Comparison of ENCODE assay signal across 39 cellular contexts in genomic region chr2:296354-296753, GRCh38. TPM values are rescaled to one million over a fixed set of nuclear protein-coding genes. Genes with fewer than 3 reads are reported as not detected.
"Had no signal": no experiment of that assay in that cellular context is flagged by ENCODE, and none has a peak within 500 bp of the region (broad histone marks: within the 10 kb centered on the region; RNA-seq: fewer than 3 reads in every experiment).

No MANE protein-coding gene starts in this region.

- H3K4me1 Mint-ChIP-seq: activated B cell treated with CpG ODN at 0.5 μM for 24 hours; activated CD4-positive, alpha-beta T cell treated with anti-CD3 and anti-CD28 coated beads for 36 hours; activated naive CD8-positive, alpha-beta T cell treated with anti-CD3 and anti-CD28 coated beads for 36 hours; activated T-helper 17 cell treated with anti-CD3 and anti-CD28 coated beads, Interleukin-2, amount 50 U/mL, for 72 hours; central memory CD8-positive, alpha-beta T cell had no signal

- H3K36me3 Mint-ChIP-seq: activated naive CD4-positive, alpha-beta T cell treated with anti-CD3 and anti-CD28 coated beads, Interleukin-2, amount 50 U/mL, for 72 hours; activated naive CD8-positive, alpha-beta T cell treated with anti-CD3 and anti-CD28 coated beads for 36 hours had no signal

- H3K36me3 ChIP-seq: adrenal gland, brain microvascular endothelial cell, breast epithelium, cardiac muscle cell had no signal

- H3K27ac ChIP-seq: adrenal gland, body of pancreas, brain microvascular endothelial cell, breast epithelium, cardiac muscle cell, VCaP had no signal

- DNase-seq: activated B cell treated with CpG ODN at 0.5 μM for 24 hours; activated CD4-positive, alpha-beta memory T cell treated with anti-CD3 and anti-CD28 coated beads for 36 hours; activated CD4-positive, alpha-beta T cell treated with anti-CD3 and anti-CD28 coated beads for 36 hours; activated CD4-positive, alpha-beta T cell treated with anti-CD3 and anti-CD28 coated beads for 48 hours; activated CD4-positive, alpha-beta T cell treated with anti-CD3 and anti-CD28 coated beads, Interleukin-2, amount 50 U/mL, for 1 hour; activated CD4-positive, alpha-beta T cell treated with anti-CD3 and anti-CD28 coated beads, Interleukin-2, amount 50 U/mL, for 4 hours; activated CD4-positive, CD25-positive, alpha-beta regulatory T cell treated with anti-CD3 and anti-CD28 coated beads, Interleukin-2, amount 50 U/mL, for 72 hours; activated CD8-positive, alpha-beta memory T cell treated with anti-CD3 and anti-CD28 coated beads, Interleukin-2, amount 50 U/mL, for 4 hours; activated CD8-positive, alpha-beta T cell treated with anti-CD3 and anti-CD28 coated beads for 36 hours; activated effector memory CD4-positive, alpha-beta T cell treated with anti-CD3 and anti-CD28 coated beads, Interleukin-2, amount 50 U/mL, for 16 hours; activated gamma-delta T cell treated with Interleukin-2 at 50 U/mL for 16 hours; activated naive CD4-positive, alpha-beta T cell; activated naive CD4-positive, alpha-beta T cell treated with anti-CD3 and anti-CD28 coated beads for 36 hours; activated naive CD4-positive, alpha-beta T cell treated with anti-CD3 and anti-CD28 coated beads, Interleukin-2, amount 50 U/mL, for 16 hours; activated naive CD8-positive, alpha-beta T cell treated with anti-CD3 and anti-CD28 coated beads for 36 hours; activated T-cell treated with anti-CD3 and anti-CD28 coated beads for 4 hours; activated T-cell treated with anti-CD3 and anti-CD28 coated beads, Interleukin-2, amount 50 U/mL, for 1 hour; activated T-cell treated with anti-CD3 and anti-CD28 coated beads, Interleukin-2, amount 50 U/mL, for 4 hours; activated T-cell treated with anti-CD3 and anti-CD28 coated beads, Interleukin-2, amount 50 U/mL, for 72 hours; amniotic stem cell; aorta; body of pancreas; brain microvascular endothelial cell; caudate nucleus; cerebellar nuclear complex; T-helper 1 cell; T-helper 2 cell; T-helper 9 cell had no signal

- H3K4me3 Mint-ChIP-seq: activated B cell treated with CpG ODN at 0.5 μM for 24 hours; activated CD4-positive, alpha-beta memory T cell treated with anti-CD3 and anti-CD28 coated beads for 36 hours; activated CD4-positive, alpha-beta T cell treated with anti-CD3 and anti-CD28 coated beads for 36 hours; activated CD8-positive, alpha-beta T cell treated with anti-CD3 and anti-CD28 coated beads for 36 hours; activated naive CD4-positive, alpha-beta T cell treated with anti-CD3 and anti-CD28 coated beads for 36 hours; activated naive CD8-positive, alpha-beta T cell treated with anti-CD3 and anti-CD28 coated beads for 36 hours; activated T-cell treated with anti-CD3 and anti-CD28 coated beads, Interleukin-2, amount 50 U/mL, for 4 hours; activated T-cell treated with anti-CD3 and anti-CD28 coated beads, Interleukin-2, amount 50 U/mL, for 72 hours; activated T-helper 1 cell treated with anti-CD3 and anti-CD28 coated beads, Interleukin-12 subunit alpha, Interleukin-12 subunit beta, Interleukin-2, Interleukin-4 antibody, amounts not matched to agents 30 ng/mL and 10 ng/mL and 1 ng/mL, durations not matched to agents 14 hours and 24 hours and 36 hours; activated T-helper 17 cell treated with anti-CD3 and anti-CD28 coated beads, Interleukin-2, amount 50 U/mL, for 72 hours; central memory CD8-positive, alpha-beta T cell; T-helper 1 cell treated with Interleukin-12 subunit alpha and Interleukin-12 subunit beta and Interleukin-4 antibody, amounts not matched to agents 30 μg/mL and 1 μg/mL, for 36 hours; T-helper 2 cell treated with Interferon-gamma antibody and Interleukin-4, amounts not matched to agents 5 μg/mL and 100 μg/mL, for 36 hours had no signal

- H3K4me1 ChIP-seq: adrenal gland, body of pancreas, breast epithelium had no signal

- H3K9me3 ChIP-seq: adrenal gland, body of pancreas, breast epithelium had no signal

- H3K27me3 ChIP-seq: adrenal gland, body of pancreas, brain microvascular endothelial cell had no signal

- H3K9me3 Mint-ChIP-seq: activated naive CD4-positive, alpha-beta T cell treated with anti-CD3 and anti-CD28 coated beads, Interleukin-2, amount 50 U/mL, for 72 hours; activated T-helper 17 cell treated with anti-CD3 and anti-CD28 coated beads, Interleukin-2, amount 50 U/mL, for 72 hours; central memory CD8-positive, alpha-beta T cell had no signal

- H3K4me3 ChIP-seq: adrenal gland, body of pancreas, breast epithelium, cardiac muscle cell had no signal

- H3K27ac Mint-ChIP-seq: activated B cell treated with CpG ODN at 0.5 μM for 24 hours; activated CD4-positive, alpha-beta memory T cell treated with anti-CD3 and anti-CD28 coated beads for 36 hours; activated CD4-positive, alpha-beta T cell treated with anti-CD3 and anti-CD28 coated beads for 36 hours; activated CD8-positive, alpha-beta T cell treated with anti-CD3 and anti-CD28 coated beads for 36 hours; activated naive CD4-positive, alpha-beta T cell treated with anti-CD3 and anti-CD28 coated beads for 36 hours; activated naive CD4-positive, alpha-beta T cell treated with anti-CD3 and anti-CD28 coated beads, Interleukin-2, amount 50 U/mL, for 72 hours; activated naive CD8-positive, alpha-beta T cell treated with anti-CD3 and anti-CD28 coated beads for 36 hours; activated T-cell treated with anti-CD3 and anti-CD28 coated beads, Interleukin-2, amount 50 U/mL, for 72 hours; activated T-helper 1 cell treated with anti-CD3 and anti-CD28 coated beads, Interleukin-12 subunit alpha, Interleukin-12 subunit beta, Interleukin-2, Interleukin-4 antibody, amounts not matched to agents 30 ng/mL and 10 ng/mL and 1 ng/mL, durations not matched to agents 14 hours and 24 hours and 36 hours; activated T-helper 17 cell treated with anti-CD3 and anti-CD28 coated beads, Interleukin-2, amount 50 U/mL, for 72 hours; T-helper 1 cell treated with Interleukin-12 subunit alpha and Interleukin-12 subunit beta and Interleukin-4 antibody, amounts not matched to agents 30 μg/mL and 1 μg/mL, for 36 hours; T-helper 2 cell treated with Interferon-gamma antibody and Interleukin-4, amounts not matched to agents 5 μg/mL and 100 μg/mL, for 36 hours had no signal

- ATAC-seq: activated CD4-positive, alpha-beta T cell treated with anti-CD3 and anti-CD28 coated beads for 36 hours; activated CD8-positive, alpha-beta T cell treated with anti-CD3 and anti-CD28 coated beads for 36 hours; activated naive CD4-positive, alpha-beta T cell treated with anti-CD3 and anti-CD28 coated beads, Interleukin-2, amount 50 U/mL, for 72 hours; activated T-cell treated with anti-CD3 and anti-CD28 coated beads, Interleukin-2, amount 50 U/mL, for 4 hours; activated T-cell treated with anti-CD3 and anti-CD28 coated beads, Interleukin-2, amount 50 U/mL, for 72 hours; activated T-helper 17 cell treated with anti-CD3 and anti-CD28 coated beads, Interleukin-2, amount 50 U/mL, for 72 hours; body of pancreas had no signal

RNA-seq across cellular contexts. Expression of gene ALKAL2, which starts 8.5 kb away (rescaled TPM):
- total RNA-seq: activated B cell treated with CpG ODN at 0.5 μM for 24 hours; activated CD4-positive, alpha-beta memory T cell treated with anti-CD3 and anti-CD28 coated beads for 36 hours; activated CD4-positive, alpha-beta T cell treated with anti-CD3 and anti-CD28 coated beads for 36 hours; activated CD8-positive, alpha-beta memory T cell treated with anti-CD3 and anti-CD28 coated beads for 36 hours; activated CD8-positive, alpha-beta T cell treated with anti-CD3 and anti-CD28 coated beads for 36 hours; activated naive CD4-positive, alpha-beta T cell treated with anti-CD3 and anti-CD28 coated beads for 36 hours; activated naive CD8-positive, alpha-beta T cell treated with anti-CD3 and anti-CD28 coated beads for 36 hours; activated T-cell treated with anti-CD3 and anti-CD28 coated beads, Interleukin-2, amount 50 U/mL, for 4 hours; activated T-helper 17 cell treated with anti-CD3 and anti-CD28 coated beads, Interleukin-2, amount 50 U/mL, for 72 hours had no signal
